ENCODE assay signal across 8 cellular contexts in genomic region chr10:100529473-100530298, GRCh38. TPM values are rescaled to one million over a fixed set of nuclear protein-coding genes. Genes with fewer than 3 reads are reported as not detected.
DNase-seq lines count a peak whose midpoint lies in the region; ATAC-seq and TF ChIP-seq lines count a peak whose summit lies in the region.

TSS of gene NDUFB8 (minus strand) at chr10:100529871. CDS start at chr10:100529851, 20 bp downstream.

- peaks cover 0 to 42% (median 4%) of the 10 kb centered on the region in 3 donors for H3K36me3 Mint-ChIP-seq in CD8-positive, alpha-beta memory T cell
- H3K36me3 Mint-ChIP-seq in neural progenitor cell: peaks cover 23% of the 10 kb centered on the region

- peaks cover 21% of the 10 kb centered on the region for H4K20me1 ChIP-seq in neural progenitor cell (ENCODE audit: low read depth)

- peak within 1 kb of the TSS; percentile 89 for H3K4me2 ChIP-seq in neural progenitor cell

- peak within 1 kb of the TSS; percentile 83 for H3K27ac ChIP-seq in CD8-positive, alpha-beta memory T cell (ENCODE audit: low read depth, low read length)
- no peak within 1 kb of the TSS for H3K27ac ChIP-seq in neural progenitor cell
- H3K27ac ChIP-seq in stomach smooth muscle (ENCODE audit: low read length): peak within 1 kb of the TSS; percentile 80

- no peaks in the 10 kb centered on the region for H3K27me3 Mint-ChIP-seq in CD8-positive, alpha-beta memory T cell
- peaks cover 2% of the 10 kb centered on the region for H3K27me3 Mint-ChIP-seq in neural progenitor cell (ENCODE audit: insufficient read depth, low read depth)

- peak within 1 kb of the TSS; percentile 93 to 100 (median 99) for H3K4me3 Mint-ChIP-seq in CD8-positive, alpha-beta memory T cell
- peak within 1 kb of the TSS; percentile 100 for H3K4me3 Mint-ChIP-seq in neural progenitor cell

- ATAC-seq in GM21528 (IDR thresholded peaks at IDR 0.05; ENCODE audit: low FRiP score, unreplicated experiment): peak; percentile 65

- peaks cover 26 to 41% (median 40%) of the 10 kb centered on the region in 3 donors for H3K4me1 Mint-ChIP-seq in CD8-positive, alpha-beta memory T cell
- peaks cover 18% of the 10 kb centered on the region for H3K4me1 Mint-ChIP-seq in neural progenitor cell

- H3K4me3 ChIP-seq in CD8-positive, alpha-beta memory T cell (ENCODE audit: low read length): peak within 1 kb of the TSS; percentile 97
- H3K4me3 ChIP-seq in foreskin fibroblast (ENCODE audit: low read depth in 1 of 2, low read length in 2 of 2) (peak within 1 kb of the TSS; percentile 95 to 97), neural progenitor cell (peak within 1 kb of the TSS; percentile 64), stomach smooth muscle (ENCODE audit: low read length in 2 of 2) (peak within 1 kb of the TSS; percentile 95 to 99)

- H3K9ac ChIP-seq in neural progenitor cell: peak within 1 kb of the TSS; percentile 67
- H3K9ac ChIP-seq in stomach smooth muscle (ENCODE audit: low read length in 2 of 2): peak within 1 kb of the TSS; percentile 97 to 98

- CTCF ChIA-PET in CD8-positive, alpha-beta memory T cell (lab: Charles Lee): interaction anchor here (1.3 to 4.2 kb wide), 2 partner anchors 11 to 47 kb away, joined by 5 to 35 read pairs; partner anchors contain the start of gene SEC31B

- POLR2A ChIA-PET in CD8-positive, alpha-beta memory T cell (lab: Charles Lee): interaction anchor here (1.0 kb wide), 1 partner anchor 11 kb away, joined by 3 read pairs; no protein-coding TSS in a partner anchor

- peaks cover 3% of the 10 kb centered on the region for H3F3A ChIP-seq in neural progenitor cell (ENCODE audit: low read depth)

- H3K9me3 Mint-ChIP-seq in CD8-positive, alpha-beta memory T cell: no peaks in the 10 kb centered on the region
- H3K9me3 Mint-ChIP-seq in neural progenitor cell: no peaks in the 10 kb centered on the region

- H3K79me2 ChIP-seq in neural progenitor cell (ENCODE audit: low read depth): peaks cover 22% of the 10 kb centered on the region

- H3K4me1 ChIP-seq in CD8-positive, alpha-beta memory T cell (ENCODE audit: insufficient read depth, low read length): peaks cover 37% of the 10 kb centered on the region
- H3K4me1 ChIP-seq in neural progenitor cell (peaks cover 15% of the 10 kb centered on the region), stomach smooth muscle (ENCODE audit: control insufficient read depth, insufficient read depth, low read length) (peaks cover 21% of the 10 kb centered on the region)

- H2AFZ ChIP-seq in neural progenitor cell (replicated peaks): peak within 1 kb of the TSS; percentile 94

- peaks cover 17% of the 10 kb centered on the region for H3K36me3 ChIP-seq in CD8-positive, alpha-beta memory T cell (ENCODE audit: insufficient read depth, low read length)
- H3K36me3 ChIP-seq in neural progenitor cell (peaks cover 3% of the 10 kb centered on the region), stomach smooth muscle (ENCODE audit: control insufficient read depth in 2 of 2, insufficient read depth in 2 of 2, low read length in 2 of 2) (peaks cover 21 to 23% of the 10 kb centered on the region in 2 donors)

- H3K27ac Mint-ChIP-seq in CD8-positive, alpha-beta memory T cell: peak within 1 kb of the TSS; percentile 84 to 100 (median 99)
- H3K27ac Mint-ChIP-seq in neural progenitor cell: peak within 1 kb of the TSS; percentile 94

- in situ Hi-C loops in SK-MEL-5 (cut with HindIII; ENCODE audit: low pct_unique_long_range_greater_than_20kb, low sequenced_read_pairs): no loop called here

- TF ChIP-seq CTCF in foreskin fibroblast (IDR thresholded peaks at IDR 0.05; ENCODE audit: low read depth, low read length) (no peak), neural progenitor cell (IDR thresholded peaks at IDR 0.05) (no peak)

- no peaks in the 10 kb centered on the region for H3K9me3 ChIP-seq in CD8-positive, alpha-beta memory T cell (ENCODE audit: low read length)
- H3K9me3 ChIP-seq in neural progenitor cell (ENCODE audit: low read depth) (no peaks in the 10 kb centered on the region), stomach smooth muscle (ENCODE audit: control insufficient read depth in 2 of 2, low read length in 2 of 2) (no peaks in the 10 kb centered on the region)

- DNase-seq in CD8-positive, alpha-beta memory T cell: peak; percentile 78 to 91 (median 80)
- peak; percentile 76 for DNase-seq in MV-4-11 (lab: John Stamatoyannopoulos, UW)
- DNase-seq in SK-MEL-5 (ENCODE audit: low read depth, low spot score): peak; percentile 84
- peak; percentile 78 for DNase-seq in activated gamma-delta T cell treated with anti-CD3 and anti-CD28 coated beads, Interleukin-2, amount 50 U/mL, for 16 hours (ENCODE audit: low read depth)
- DNase-seq in foreskin fibroblast: peak; percentile 74 to 92
- DNase-seq in neural progenitor cell (ENCODE audit: low spot score): peak; percentile 93

- no peaks in the 10 kb centered on the region for H3K27me3 ChIP-seq in CD8-positive, alpha-beta memory T cell (ENCODE audit: insufficient read depth, low read length, poor library complexity, severe bottlenecking)
- H3K27me3 ChIP-seq in neural progenitor cell (no peaks in the 10 kb centered on the region), stomach smooth muscle (ENCODE audit: control insufficient read depth in 1 of 2, insufficient read depth in 2 of 2, low read length in 2 of 2) (no peaks in the 10 kb centered on the region)

RNA-seq across cellular contexts. Expression of gene NDUFB8, which starts in this region (rescaled TPM):
- total RNA-seq in CD8-positive, alpha-beta memory T cell: 100 to 1,000 TPM; 242 to 246 TPM
- polyA plus RNA-seq in CD8-positive, alpha-beta memory T cell: 488 TPM
- 447 and 448 TPM in 2 replicates for total RNA-seq in SK-MEL-5 (2014; rRNA removed; shearing (Covaris generic))
- polyA plus RNA-seq in SK-MEL-5 (2015; cell fraction: cytosol; rRNA removed): 227 and 343 TPM in 2 replicates
- 73.7 and 80.2 TPM in 2 replicates for polyA plus RNA-seq in SK-MEL-5 (2015; cell fraction: nucleus; rRNA removed)
- total RNA-seq in neural progenitor cell (ENCODE audit: low replicate concordance): 124 and 144 TPM in 2 replicates
